Comparison of ENCODE assay signal across 24 cellular contexts in genomic region chr22:43341565-43341964, GRCh38. TPM values are rescaled to one million over a fixed set of nuclear protein-coding genes. Genes with fewer than 3 reads are reported as not detected.
DNase-seq lines count a peak whose midpoint lies in the region; ATAC-seq and TF ChIP-seq lines count a peak whose summit lies in the region.
"Had no signal": no experiment of that assay in that cellular context is flagged by ENCODE, and none has a peak within 500 bp of the region (broad histone marks: within the 10 kb centered on the region; RNA-seq: fewer than 3 reads in every experiment).

No MANE protein-coding gene starts in this region.

- no peaks in the 10 kb centered on the region for H3K9me3 Mint-ChIP-seq in T-helper 2 cell treated with Interferon-gamma antibody and Interleukin-4, amounts not matched to agents 5 μg/mL and 100 μg/mL, for 36 hours
- peaks cover 0 to 3% (median 0%) of the 10 kb centered on the region in 5 experiments for H3K9me3 Mint-ChIP-seq in brain
- no peaks in the 10 kb centered on the region for H3K9me3 Mint-ChIP-seq in naive thymus-derived CD8-positive, alpha-beta T cell
- no peaks in the 10 kb centered on the region for H3K9me3 Mint-ChIP-seq in type B pancreatic cell
- H3K9me3 Mint-ChIP-seq: HFFc6 had no signal

- H3K36me3 ChIP-seq in esophagus squamous epithelium, result no peaks in the 10 kb centered on the region
- H3K36me3 ChIP-seq: heart left ventricle, SJSA1, tibial artery had no signal

- WGBS in esophagus squamous epithelium, 2 donors, result 31 to 40% methylated on average over 1 to 3 of the region's 7 CpGs

- ATAC-seq in naive thymus-derived CD8-positive, alpha-beta T cell, result no peak
- no peak for ATAC-seq in HG03097 (IDR thresholded peaks at IDR 0.05; ENCODE audit: low FRiP score, unreplicated experiment)
- ATAC-seq: heart left ventricle had no signal

- POLR2A ChIA-PET in naive thymus-derived CD8-positive, alpha-beta T cell (lab: Charles Lee), result no interaction called here

- H3K27ac ChIP-seq in esophagus squamous epithelium, result peak overlapping the region in 2 of 4 donors; percentile 49 to 57
- H3K27ac ChIP-seq: A549, heart left ventricle, PC-9, SJSA1, tibial artery had no signal

- peaks cover 0 to 95% (median 16%) of the 10 kb centered on the region in 4 donors for H3K27me3 ChIP-seq in esophagus squamous epithelium

- peaks cover 17% of the 10 kb centered on the region for H3K4me1 Mint-ChIP-seq in T-helper 2 cell treated with Interferon-gamma antibody and Interleukin-4, amounts not matched to agents 5 μg/mL and 100 μg/mL, for 36 hours (ENCODE audit: low read depth)
- H3K4me1 Mint-ChIP-seq in brain (peaks cover 55% of the 10 kb centered on the region), type B pancreatic cell (ENCODE audit: unreplicated experiment) (peaks cover 23% of the 10 kb centered on the region)
- peaks cover 7 to 17% (median 13%) of the 10 kb centered on the region in 4 donors for H3K4me1 Mint-ChIP-seq in naive thymus-derived CD8-positive, alpha-beta T cell

- H3K4me3 ChIP-seq in esophagus squamous epithelium, result peak overlapping the region in 1 of 4 donors; percentile 67
- H3K4me3 ChIP-seq: heart left ventricle, PC-9, SJSA1 had no signal

- H3K4me1 ChIP-seq in esophagus squamous epithelium, result peaks cover 7 to 32% (median 15%) of the 10 kb centered on the region in 3 donors

- intact Hi-C loops in esophagus squamous epithelium (cut with DNase I), result loop anchor here (5.0 to 10.0 kb wide), 2 partner anchors 54 to 107 kb away; no protein-coding TSS in a partner anchor

- peaks cover 2% of the 10 kb centered on the region for H3K36me3 Mint-ChIP-seq in T-helper 2 cell treated with Interferon-gamma antibody and Interleukin-4, amounts not matched to agents 5 μg/mL and 100 μg/mL, for 36 hours (ENCODE audit: low read depth)
- peaks cover 4% of the 10 kb centered on the region for H3K36me3 Mint-ChIP-seq in brain
- peaks cover 0 to 4% (median 0%) of the 10 kb centered on the region in 3 donors for H3K36me3 Mint-ChIP-seq in naive thymus-derived CD8-positive, alpha-beta T cell
- H3K36me3 Mint-ChIP-seq in type B pancreatic cell, result peaks cover 3% of the 10 kb centered on the region

- H3K27me3 Mint-ChIP-seq in T-helper 2 cell treated with Interferon-gamma antibody and Interleukin-4, amounts not matched to agents 5 μg/mL and 100 μg/mL, for 36 hours (ENCODE audit: low read depth), result peaks cover 30% of the 10 kb centered on the region
- H3K27me3 Mint-ChIP-seq in brain (peaks cover 19% of the 10 kb centered on the region), type B pancreatic cell (peaks cover 70% of the 10 kb centered on the region)
- H3K27me3 Mint-ChIP-seq in naive thymus-derived CD8-positive, alpha-beta T cell, result peaks cover 28 to 58% (median 41%) of the 10 kb centered on the region in 5 donors

- TF ChIP-seq CTCF in brain (conservative IDR thresholded peaks at IDR 0.05) (no peak), type B pancreatic cell (conservative IDR thresholded peaks at IDR 0.05) (no peak), esophagus squamous epithelium (IDR thresholded peaks at IDR 0.05) (no peak)

- H3K4me3 Mint-ChIP-seq in T-helper 2 cell treated with Interferon-gamma antibody and Interleukin-4, amounts not matched to agents 5 μg/mL and 100 μg/mL, for 36 hours, result peak overlapping the region; percentile 54
- H3K4me3 Mint-ChIP-seq in brain, result peak overlapping the region; percentile 81 to 91 (median 85)
- H3K4me3 Mint-ChIP-seq in naive thymus-derived CD8-positive, alpha-beta T cell, result peak overlapping the region in 9 of 10 donors; percentile 6 to 66 (median 55)
- peak overlapping the region; percentile 85 for H3K4me3 Mint-ChIP-seq in type B pancreatic cell
- H3K4me3 Mint-ChIP-seq: HFFc6 had no signal

- TF ChIP-seq POLR2A in esophagus squamous epithelium (IDR thresholded peaks at IDR 0.05), result no peak

- DNase-seq in T-helper 2 cell treated with Interferon-gamma antibody and Interleukin-4, amounts not matched to agents 5 μg/mL and 100 μg/mL, for 36 hours (ENCODE audit: low spot score), result no peak
- DNase-seq in T-helper 2 cell (no peak), type B pancreatic cell (ENCODE audit: extremely low spot score, unreplicated experiment) (no peak), esophagus squamous epithelium (lab: John Stamatoyannopoulos, UW) (no peak)
- DNase-seq in naive thymus-derived CD8-positive, alpha-beta T cell, result peak in 1 of 10 donors; percentile 30
- no peak for DNase-seq in stimulated activated CD4-positive, alpha-beta T cell treated with anti-CD3 and anti-CD28 coated beads, Interleukin-2, amount 100 ng/mL, for 24 hours
- DNase-seq: activated CD8-positive, alpha-beta memory T cell treated with anti-CD3 and anti-CD28 coated beads, Interleukin-2, amount 50 U/mL, for 48 hours; activated naive CD4-positive, alpha-beta T cell treated with anti-CD3 and anti-CD28 coated beads, Interleukin-2, amount 50 U/mL, for 16 hours; C1 segment of cervical spinal cord; DND-41; heart left ventricle; HFFc6; NCI-H1417; NCI-H2171; NCI-H774; PC-9; stimulated activated CD4-positive, alpha-beta T cell treated with anti-CD3 and anti-CD28 coated beads, Interleukin-4, amount 100 ng/mL, for 4 hours; stimulated activated CD8-positive, alpha-beta memory T cell treated with anti-CD3 and anti-CD28 coated beads, Interleukin-4, amount 100 ng/mL, for 48 hours; tibial artery had no signal

- H3K27ac Mint-ChIP-seq in T-helper 2 cell treated with Interferon-gamma antibody and Interleukin-4, amounts not matched to agents 5 μg/mL and 100 μg/mL, for 36 hours, result peak overlapping the region; percentile 55
- H3K27ac Mint-ChIP-seq in brain (peak overlapping the region in 3 of 5 experiments; percentile 47 to 95 (median 60)), type B pancreatic cell (peak overlapping the region; percentile 43)
- peak overlapping the region in 1 of 10 donors; percentile 66 for H3K27ac Mint-ChIP-seq in naive thymus-derived CD8-positive, alpha-beta T cell
- H3K27ac Mint-ChIP-seq: HFFc6 had no signal

- H3K9me3 ChIP-seq in esophagus squamous epithelium, result no peaks in the 10 kb centered on the region
- H3K9me3 ChIP-seq: A549, heart left ventricle, SJSA1, tibial artery had no signal

RNA-seq across cellular contexts. Expression of gene SCUBE1, which starts 1.6 kb away (rescaled TPM):
- 0.29 TPM for polyA plus RNA-seq in brain (ENCODE audit: insufficient read depth, low read depth, low replicate concordance)
- not detected for total RNA-seq in naive thymus-derived CD8-positive, alpha-beta T cell
- polyA plus RNA-seq in naive thymus-derived CD8-positive, alpha-beta T cell, result not detected
- total RNA-seq in type B pancreatic cell (ENCODE audit: low replicate concordance) (1.8 and 42.8 TPM in 2 replicates), esophagus squamous epithelium (1 to 10 TPM in 3 of 4 donors, under 1 TPM in 1; 0.38 to 4.0 (median 2.1) TPM)
- total RNA-seq: HFFc6, PC-9, SJSA1 had no signal
- polyA plus RNA-seq: keratinocyte had no signal
